22 cellular contexts compared by ENCODE assay signal in the genomic region with DNA sequence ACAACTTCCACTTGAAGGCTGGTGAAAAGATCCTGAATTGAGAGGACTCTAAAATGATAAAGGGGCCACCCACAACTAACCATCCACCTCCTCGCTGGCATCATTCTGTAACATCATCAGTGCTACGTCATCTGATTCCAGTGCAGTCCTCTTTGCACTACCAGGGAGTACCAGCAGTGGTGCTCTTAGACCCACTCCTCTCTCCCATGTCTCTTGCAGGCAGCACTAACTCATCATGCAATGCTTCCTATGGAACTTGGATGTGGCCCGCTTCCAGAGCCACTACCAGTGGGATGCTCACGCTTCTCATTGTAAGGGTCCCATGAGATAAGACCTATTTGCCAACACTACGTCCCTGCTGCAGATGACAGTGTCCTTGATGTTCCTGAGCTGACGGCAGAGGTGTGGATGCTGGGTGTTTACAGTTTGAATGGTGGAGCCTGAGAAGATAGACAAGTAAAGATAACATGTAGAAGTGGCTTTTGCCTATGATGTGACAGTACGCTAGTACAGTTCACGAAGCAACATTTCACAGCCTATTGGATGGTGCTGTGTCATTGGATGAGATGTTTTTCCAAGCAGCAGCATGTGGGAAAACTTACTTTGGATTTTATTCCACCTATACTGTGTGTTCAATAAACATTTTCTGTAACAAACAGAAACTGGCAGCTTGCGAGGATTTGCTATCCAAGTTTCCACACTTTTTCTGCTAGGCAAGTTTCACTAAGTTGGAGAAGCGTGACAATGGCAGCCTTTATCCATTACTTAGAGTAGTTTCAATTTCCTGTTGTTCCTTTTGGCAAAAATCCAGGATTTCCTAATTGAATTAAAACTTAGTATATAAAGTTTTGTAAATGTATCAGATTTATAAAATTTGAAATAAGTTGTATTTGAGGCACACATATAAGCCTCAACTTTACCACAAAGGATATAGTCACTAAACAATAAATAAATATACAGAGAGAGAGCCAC. TPM values are rescaled to one million over a fixed set of nuclear protein-coding genes. Genes with fewer than 3 reads are reported as not detected.
DNase-seq lines count a peak whose midpoint lies in the region; ATAC-seq lines count a peak whose summit lies in the region.
"Had no signal": no experiment of that assay in that cellular context is flagged by ENCODE, and none has a peak within 500 bp of the region (broad histone marks: within the 10 kb centered on the region; RNA-seq: fewer than 3 reads in every experiment).

No MANE protein-coding gene starts in this region.

- DNase-seq in DMS 273 (lab: John Stamatoyannopoulos, UW; ENCODE audit: unreplicated experiment) (peak; percentile 49), DMS 273 treated with DMSO at 0.1 percent for 48 hours (lab: John Stamatoyannopoulos, UW) (no peak), Daoy (ENCODE audit: low read depth) (peak; percentile 27), SK-N-MC (ENCODE audit: low read depth, low spot score) (peak; percentile 2), iPS-NIHi7 (ENCODE audit: extremely low spot score) (peak; percentile 46), NCI-H2029 (lab: John Stamatoyannopoulos, UW) (no peak)
- DNase-seq: 8988T; activated CD4-positive, alpha-beta T cell treated with anti-CD3 and anti-CD28 coated beads, Interleukin-2, amount 10 ng/mL, durations not matched to agents 7 days and 5 days; activated naive CD4-positive, alpha-beta T cell treated with Interleukin-2 at 50 U/mL for 16 hours; gastrocnemius medialis; HCEC 1CT; Karpas-422; NCI-H524; nephron progenitor cell; SK-N-SH; stimulated activated naive CD8-positive, alpha-beta T cell treated with anti-CD3 and anti-CD28 coated beads, Interleukin-15, Interleukin-2, amounts not matched to agents 100 U/mL and 50 U/mL, for 24 hours; upper lobe of left lung had no signal

- H3K9me3 ChIP-seq in SK-N-MC (ENCODE audit: low read depth, low read length), result no peaks in the 10 kb centered on the region
- H3K9me3 ChIP-seq: ascending aorta, gastrocnemius medialis, SK-N-SH, upper lobe of left lung had no signal

- H3K36me3 ChIP-seq in SK-N-MC (ENCODE audit: insufficient read depth, low read length), result no peaks in the 10 kb centered on the region
- H3K36me3 ChIP-seq: ascending aorta, BLaER1, gastrocnemius medialis, upper lobe of left lung had no signal

- no peak for ATAC-seq in HG02981 (IDR thresholded peaks at IDR 0.05; ENCODE audit: unreplicated experiment)
- ATAC-seq in HG03095 (IDR thresholded peaks at IDR 0.05; ENCODE audit: unreplicated experiment), result no peak
- ATAC-seq: gastrocnemius medialis; stimulated activated naive CD8-positive, alpha-beta T cell treated with anti-CD3 and anti-CD28 coated beads, Interleukin-15, Interleukin-2, amounts not matched to agents 100 U/mL and 50 U/mL, for 24 hours had no signal

- H3K27ac ChIP-seq in SK-N-MC, result no peak overlapping the region
- H3K27ac ChIP-seq: ascending aorta, BLaER1, gastrocnemius medialis, upper lobe of left lung had no signal

- H3K4me3 ChIP-seq in SK-N-MC, result no peak overlapping the region
- H3K4me3 ChIP-seq: ascending aorta, BLaER1, gastrocnemius medialis, lung, upper lobe of left lung had no signal

- H3K9ac ChIP-seq in SK-N-MC (ENCODE audit: insufficient read length), result no peak overlapping the region
- H3K9ac ChIP-seq: BLaER1, SK-N-SH had no signal

RNA-seq across cellular contexts. Expression of a gene that starts 35.9 kb away (rescaled TPM):
- 4.6 and 6.1 TPM in 2 replicates for total RNA-seq in Daoy (2014; rRNA removed; shearing (Covaris generic))
- total RNA-seq: activated CD4-positive, alpha-beta T cell treated with anti-CD3 and anti-CD28 coated beads, Interleukin-2, amount 10 ng/mL, durations not matched to agents 7 days and 5 days had no signal

Comparison
In these comparisons a context has a peak if more than half of its experiments do, and no peak if none do; other contexts are left out.
1. DNase-seq: peak in DMS 273 (single experiment), Daoy (single experiment), SK-N-MC (single experiment) and iPS-NIHi7 (single experiment); none in DMS 273 treated with DMSO at 0.1 percent for 48 hours (single experiment) and NCI-H2029 (single experiment).